14 cellular contexts compared by ENCODE assay signal in the genomic region with DNA sequence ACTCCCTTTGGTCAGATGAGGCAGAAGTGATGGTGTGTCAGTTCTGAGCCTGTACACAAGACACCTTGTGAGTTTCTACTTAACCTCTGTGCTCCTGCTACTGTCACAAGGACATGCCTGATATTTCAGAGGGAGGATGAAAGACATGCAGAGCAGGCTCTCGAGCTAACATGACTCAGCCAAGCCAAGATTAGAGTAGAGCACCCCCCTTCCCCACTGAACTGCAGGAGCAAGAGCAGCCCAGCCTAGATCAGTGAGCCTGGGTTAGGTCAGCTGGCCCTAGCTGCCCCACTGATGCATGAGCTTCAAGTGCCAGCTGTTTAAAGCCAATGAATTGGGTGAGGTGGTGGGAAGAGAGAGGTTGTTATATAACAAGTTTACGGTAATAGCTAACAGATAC. TPM values are rescaled to one million over a fixed set of nuclear protein-coding genes. Genes with fewer than 3 reads are reported as not detected.
DNase-seq lines count a peak whose midpoint lies in the region; ATAC-seq lines count a peak whose summit lies in the region.
"Had no signal": no experiment of that assay in that cellular context is flagged by ENCODE, and none has a peak within 500 bp of the region (broad histone marks: within the 10 kb centered on the region; RNA-seq: fewer than 3 reads in every experiment).

No MANE protein-coding gene starts in this region.

- peak overlapping the region; percentile 43 for H2BK12ac ChIP-seq in neuronal stem cell (ENCODE audit: low read length)

- no CpG with 5 or more reads among the region's 2 CpGs for WGBS in neuronal stem cell (ENCODE audit: extremely low coverage in 2 of 2, insufficient read length in 2 of 2, insufficient replicate concordance in 1 of 2), 2 donors

- H3K9me3 ChIP-seq in NT2/D1 (ENCODE audit: insufficient read depth, low read length) (peaks cover 39% of the 10 kb centered on the region), neuronal stem cell (replicated peaks in 1 of 2; ENCODE audit: control insufficient read depth in 2 of 2, insufficient read depth in 1 of 2, low read depth in 1 of 2, low read length in 2 of 2) (peaks cover 0 to 2% of the 10 kb centered on the region in 2 donors)

- no peak overlapping the region for H3K4ac ChIP-seq in neuronal stem cell (ENCODE audit: low read length)

- no peak overlapping the region for H2BK5ac ChIP-seq in neuronal stem cell (ENCODE audit: low read length)

- H3K18ac ChIP-seq in neuronal stem cell (ENCODE audit: low read length) = no peak overlapping the region

- peaks cover 16% of the 10 kb centered on the region for H3K4me1 ChIP-seq in NT2/D1 (ENCODE audit: insufficient read depth, insufficient read length)
- peaks cover 0 to 6% of the 10 kb centered on the region in 2 donors for H3K4me1 ChIP-seq in neuronal stem cell (ENCODE audit: control insufficient read depth in 2 of 2, insufficient read depth in 1 of 2, low read depth in 1 of 2, low read length in 2 of 2)

- H3K79me1 ChIP-seq in neuronal stem cell (ENCODE audit: low read depth, low read length) = no peaks in the 10 kb centered on the region

- H3K9ac ChIP-seq in NT2/D1 (ENCODE audit: insufficient read length, low read depth) = peak overlapping the region; percentile 44
- H3K9ac ChIP-seq in neuronal stem cell (ENCODE audit: low read depth, low read length, poor library complexity) = no peak overlapping the region

- peak; percentile 47 for DNase-seq in DMS53 (lab: John Stamatoyannopoulos, UW)
- DNase-seq in DMS53 treated with DMSO at 0.1 percent for 48 hours (lab: John Stamatoyannopoulos, UW; ENCODE audit: unreplicated experiment) = no peak
- DNase-seq in NT2/D1 (ENCODE audit: low read depth, low spot score) = peak; percentile 35
- peak in 22 of 42 donors; percentile 4 to 74 (median 39) for DNase-seq in head of caudate nucleus
- no peak for DNase-seq in neuronal stem cell (ENCODE audit: low spot score)
- DNase-seq in NOMO-1 (lab: John Stamatoyannopoulos, UW; ENCODE audit: unreplicated experiment in 2 of 2) = no peak
- DNase-seq in stimulated activated CD4-positive, alpha-beta T cell treated with anti-CD3 and anti-CD28 coated beads, Interleukin-4, amount 100 ng/mL, for 24 hours = no peak
- DNase-seq: CD8-positive, alpha-beta T cell; COR-L47; DMS153 had no signal

- H2BK120ac ChIP-seq in neuronal stem cell (ENCODE audit: low read depth, low read length) = no peak overlapping the region

- H3K23ac ChIP-seq in neuronal stem cell (ENCODE audit: low read depth, low read length, poor library complexity) = no peak overlapping the region

- no peak overlapping the region for H4K8ac ChIP-seq in neuronal stem cell (ENCODE audit: low read depth, low read length)

- H2BK15ac ChIP-seq in neuronal stem cell (ENCODE audit: low read length) = no peak overlapping the region

- no peak overlapping the region for H3K4me2 ChIP-seq in neuronal stem cell (ENCODE audit: insufficient read depth, low read length, poor library complexity, severe bottlenecking)

- H3K4me3 ChIP-seq in NT2/D1 (ENCODE audit: insufficient read length, low read depth) (no peak overlapping the region), neuronal stem cell (ENCODE audit: low read length in 2 of 2) (no peak overlapping the region)
- H3K4me3 ChIP-seq: GM12878 had no signal

- no peak overlapping the region for H2AK5ac ChIP-seq in neuronal stem cell (ENCODE audit: low read depth, low read length)

- ATAC-seq in HG02981 (IDR thresholded peaks at IDR 0.05; ENCODE audit: unreplicated experiment) = no peak
- ATAC-seq: CD8-positive, alpha-beta T cell; GM12878 had no signal

- H3K27me3 ChIP-seq in NT2/D1 (ENCODE audit: insufficient read depth, insufficient read length) (no peaks in the 10 kb centered on the region), neuronal stem cell (ENCODE audit: control insufficient read depth in 3 of 3, insufficient read depth in 3 of 3, low read depth in 1 of 3, low read length in 3 of 3) (no peaks in the 10 kb centered on the region)

- no peak overlapping the region for H4K91ac ChIP-seq in neuronal stem cell (ENCODE audit: low read depth, low read length, poor library complexity)

- H3K36me3 ChIP-seq in NT2/D1 (ENCODE audit: insufficient read depth, insufficient read length, low read length) = peaks cover 4% of the 10 kb centered on the region
- H3K36me3 ChIP-seq in neuronal stem cell (replicated peaks in 1 of 2; ENCODE audit: control insufficient read depth in 2 of 2, insufficient read depth in 2 of 2, low read length in 2 of 2) = no peaks in the 10 kb centered on the region

- H2AFZ ChIP-seq in neuronal stem cell (ENCODE audit: low read length) = no peak overlapping the region

- H3K27ac ChIP-seq in neuronal stem cell (replicated peaks; ENCODE audit: low read length) = no peak overlapping the region
- H3K27ac ChIP-seq: 22Rv1 had no signal

- intact Hi-C loops in head of caudate nucleus (cut with DNase I) = no loop called here

- H3K14ac ChIP-seq in neuronal stem cell (ENCODE audit: low read length) = no peak overlapping the region

RNA-seq across cellular contexts. Expression of a gene that starts 36.7 kb away (rescaled TPM):
- polyA plus RNA-seq in neuronal stem cell (2013, experiment 1 of 2) = 0.13 TPM
- 0.06 TPM for polyA plus RNA-seq in neuronal stem cell (2013, experiment 2 of 2)
- polyA plus RNA-seq: CD14-positive monocyte, GM12878 had no signal

Comparison
In these comparisons a context has a peak if more than half of its experiments do, and no peak if none do; other contexts are left out.
1. DNase-seq: peak in DMS53 (single experiment), NT2/D1 (single experiment) and head of caudate nucleus (22 of 42); none in DMS53 treated with DMSO at 0.1 percent for 48 hours (single experiment), neuronal stem cell (single experiment), NOMO-1 (0 of 2) and stimulated activated CD4-positive, alpha-beta T cell treated with anti-CD3 and anti-CD28 coated beads, Interleukin-4, amount 100 ng/mL, for 24 hours (single experiment).